Comparison of ENCODE assay signal across 15 cellular contexts in the genomic region with DNA sequence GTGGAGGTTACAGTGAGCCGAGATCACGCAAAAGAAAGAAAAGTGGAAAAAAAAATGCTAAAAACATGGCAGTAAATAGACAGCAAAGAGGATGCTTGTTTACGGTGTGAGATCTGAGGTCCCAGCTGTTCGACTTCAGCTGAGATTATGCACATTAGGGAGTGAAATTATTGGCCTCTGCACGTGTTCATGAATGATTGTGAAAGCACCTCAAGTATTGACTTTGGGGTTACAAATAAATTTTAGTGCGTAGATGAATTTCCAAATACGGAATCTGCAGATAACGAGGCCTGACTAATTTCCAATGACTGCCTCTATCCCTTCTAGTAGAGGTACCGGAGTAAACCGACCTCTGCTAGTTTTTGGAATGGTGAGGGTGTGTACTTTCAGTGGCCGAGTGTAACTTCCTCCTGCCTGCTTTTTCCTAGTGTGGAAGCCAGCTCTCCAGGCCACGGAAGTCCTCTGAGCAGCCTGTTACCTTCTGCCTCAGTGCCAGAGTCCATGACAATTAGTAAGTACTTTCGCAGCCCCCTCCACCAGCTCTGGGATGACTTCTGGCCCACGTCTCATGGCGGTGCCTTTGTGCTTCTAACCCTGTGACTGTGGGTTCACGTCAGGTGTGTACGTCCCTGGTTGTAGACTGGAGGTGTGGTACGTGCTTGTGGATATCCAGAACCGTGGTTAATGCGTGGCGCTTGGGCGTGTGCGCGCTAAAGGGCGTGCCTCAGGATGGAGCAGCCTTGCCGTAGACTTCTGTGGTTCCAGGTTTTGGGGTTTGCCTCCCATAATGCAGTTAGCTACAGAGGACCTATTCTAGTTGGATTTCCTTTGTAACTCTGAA.
DNase-seq lines count a peak whose midpoint lies in the region; ATAC-seq lines count a peak whose summit lies in the region.
"Had no signal": no experiment of that assay in that cellular context is flagged by ENCODE, and none has a peak within 500 bp of the region (broad histone marks: within the 10 kb centered on the region; RNA-seq: fewer than 3 reads in every experiment).

No MANE protein-coding gene starts in this region.

- no peak for ATAC-seq in activated T-cell treated with anti-CD3 and anti-CD28 coated beads, Interleukin-2, amount 50 U/mL, for 4 hours
- ATAC-seq in esophagus mucosa = peak; percentile 20
- ATAC-seq in stimulated activated effector memory CD8-positive, alpha-beta T cell treated with anti-CD3 and anti-CD28 coated beads, Interleukin-12 subunit alpha, Interleukin-12 subunit beta, amount 100 ng/mL, for 72 hours = no peak

- no peaks in the 10 kb centered on the region for H3K4me1 ChIP-seq in SJCRH30
- H3K4me1 ChIP-seq: adrenal gland, Peyer's patch, vagina had no signal

- no peaks in the 10 kb centered on the region for H3K27me3 ChIP-seq in SJCRH30
- H3K27me3 ChIP-seq: adrenal gland, Peyer's patch, vagina had no signal

- H3K9me3 ChIP-seq in SJCRH30 (replicated peaks) = no peaks in the 10 kb centered on the region
- H3K9me3 ChIP-seq: adrenal gland, Peyer's patch, vagina had no signal

- peaks cover 10% of the 10 kb centered on the region for H3K36me3 Mint-ChIP-seq in activated T-cell treated with anti-CD3 and anti-CD28 coated beads, Interleukin-2, amount 50 U/mL, for 4 hours (ENCODE audit: insufficient read depth)
- H3K36me3 Mint-ChIP-seq in T-helper 2 cell treated with Interferon-gamma antibody and Interleukin-4, amounts not matched to agents 5 μg/mL and 100 μg/mL, for 36 hours (ENCODE audit: low read depth) = peaks cover 21% of the 10 kb centered on the region
- peaks cover 8% of the 10 kb centered on the region for H3K36me3 Mint-ChIP-seq in stimulated activated effector memory CD8-positive, alpha-beta T cell treated with anti-CD3 and anti-CD28 coated beads, Interleukin-12 subunit alpha, Interleukin-12 subunit beta, amount 100 ng/mL, for 72 hours

- DNase-seq in activated T-cell treated with anti-CD3 and anti-CD28 coated beads, Interleukin-2, amount 50 U/mL, for 1 hour = peak; percentile 25
- DNase-seq in activated T-cell treated with anti-CD3 and anti-CD28 coated beads, Interleukin-2, amount 50 U/mL, for 4 hours = no peak
- DNase-seq in T-helper 2 cell treated with Interferon-gamma antibody and Interleukin-4, amounts not matched to agents 5 μg/mL and 100 μg/mL, for 36 hours (ENCODE audit: low spot score) = no peak
- DNase-seq in stimulated activated effector memory CD8-positive, alpha-beta T cell treated with anti-CD3 and anti-CD28 coated beads, Interleukin-12 subunit alpha, Interleukin-12 subunit beta, amount 100 ng/mL, for 72 hours (ENCODE audit: low spot score in 2 of 2) = no peak
- DNase-seq in SJCRH30 (no peak), medulla oblongata (ENCODE audit: extremely low spot score) (no peak), mucosa of gallbladder (ENCODE audit: low spot score) (no peak)
- DNase-seq: NCI-H187; NCI-H526; retina; stimulated activated CD4-positive, alpha-beta T cell treated with anti-CD3 and anti-CD28 coated beads, Interleukin-2, amount 100 ng/mL, for 48 hours had no signal

- no peak overlapping the region for H3K4me3 ChIP-seq in SJCRH30
- H3K4me3 ChIP-seq: adrenal gland, Peyer's patch, vagina had no signal

- H3K36me3 ChIP-seq in SJCRH30 = no peaks in the 10 kb centered on the region
- H3K36me3 ChIP-seq: adrenal gland, Peyer's patch had no signal

- H3K27ac Mint-ChIP-seq in T-helper 2 cell treated with Interferon-gamma antibody and Interleukin-4, amounts not matched to agents 5 μg/mL and 100 μg/mL, for 36 hours = peak overlapping the region; percentile 98
- H3K27ac Mint-ChIP-seq in stimulated activated effector memory CD8-positive, alpha-beta T cell treated with anti-CD3 and anti-CD28 coated beads, Interleukin-12 subunit alpha, Interleukin-12 subunit beta, amount 100 ng/mL, for 72 hours = peak overlapping the region; percentile 93

- H3K4me1 Mint-ChIP-seq in activated T-cell treated with anti-CD3 and anti-CD28 coated beads, Interleukin-2, amount 50 U/mL, for 4 hours (ENCODE audit: low read depth) = peaks cover 79% of the 10 kb centered on the region
- peaks cover 60% of the 10 kb centered on the region for H3K4me1 Mint-ChIP-seq in T-helper 2 cell treated with Interferon-gamma antibody and Interleukin-4, amounts not matched to agents 5 μg/mL and 100 μg/mL, for 36 hours (ENCODE audit: low read depth)
- peaks cover 44% of the 10 kb centered on the region for H3K4me1 Mint-ChIP-seq in stimulated activated effector memory CD8-positive, alpha-beta T cell treated with anti-CD3 and anti-CD28 coated beads, Interleukin-12 subunit alpha, Interleukin-12 subunit beta, amount 100 ng/mL, for 72 hours

- no peak overlapping the region for H3K27ac ChIP-seq in SJCRH30
- H3K27ac ChIP-seq: adrenal gland, vagina had no signal

- H3K27me3 Mint-ChIP-seq in activated T-cell treated with anti-CD3 and anti-CD28 coated beads, Interleukin-2, amount 50 U/mL, for 4 hours (ENCODE audit: low read depth) = no peaks in the 10 kb centered on the region
- no peaks in the 10 kb centered on the region for H3K27me3 Mint-ChIP-seq in T-helper 2 cell treated with Interferon-gamma antibody and Interleukin-4, amounts not matched to agents 5 μg/mL and 100 μg/mL, for 36 hours (ENCODE audit: low read depth)

- peaks cover 10% of the 10 kb centered on the region for H3K9me3 Mint-ChIP-seq in activated T-cell treated with anti-CD3 and anti-CD28 coated beads, Interleukin-2, amount 50 U/mL, for 4 hours
- peaks cover 5% of the 10 kb centered on the region for H3K9me3 Mint-ChIP-seq in T-helper 2 cell treated with Interferon-gamma antibody and Interleukin-4, amounts not matched to agents 5 μg/mL and 100 μg/mL, for 36 hours
- H3K9me3 Mint-ChIP-seq in stimulated activated effector memory CD8-positive, alpha-beta T cell treated with anti-CD3 and anti-CD28 coated beads, Interleukin-12 subunit alpha, Interleukin-12 subunit beta, amount 100 ng/mL, for 72 hours = no peaks in the 10 kb centered on the region

- H3K4me3 Mint-ChIP-seq in activated T-cell treated with anti-CD3 and anti-CD28 coated beads, Interleukin-2, amount 50 U/mL, for 4 hours = no peak overlapping the region
- H3K4me3 Mint-ChIP-seq in T-helper 2 cell treated with Interferon-gamma antibody and Interleukin-4, amounts not matched to agents 5 μg/mL and 100 μg/mL, for 36 hours = peak overlapping the region; percentile 82
- H3K4me3 Mint-ChIP-seq in stimulated activated effector memory CD8-positive, alpha-beta T cell treated with anti-CD3 and anti-CD28 coated beads, Interleukin-12 subunit alpha, Interleukin-12 subunit beta, amount 100 ng/mL, for 72 hours = peak overlapping the region; percentile 62
